20 cellular contexts compared by ENCODE assay signal in the genomic region with DNA sequence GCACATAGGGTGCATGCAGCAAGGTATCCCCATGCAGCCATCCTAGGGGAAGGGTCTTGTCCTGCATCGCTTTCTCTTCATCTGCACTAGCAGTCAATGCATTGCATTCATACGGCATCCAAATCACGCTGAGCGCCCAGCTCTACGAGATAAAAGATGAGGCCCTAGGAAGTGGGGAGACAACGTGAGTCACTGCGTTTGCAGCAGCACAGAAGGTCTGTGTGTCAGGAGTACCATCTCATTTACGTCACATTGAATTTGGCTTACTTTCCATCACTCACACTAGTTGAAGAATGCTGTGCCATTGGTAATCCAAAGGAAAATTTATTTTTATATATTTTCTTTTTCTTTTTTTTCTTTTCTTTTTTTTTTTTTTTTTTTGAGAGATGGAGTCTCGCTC. TPM values are rescaled to one million over a fixed set of nuclear protein-coding genes. Genes with fewer than 3 reads are reported as not detected.
A peak's percentile ranks its signal among the peaks of the same experiment; 100 is the strongest.
DNase-seq lines count a peak whose midpoint lies in the region; ATAC-seq, FAIRE-seq and TF ChIP-seq lines count a peak whose summit lies in the region.
"Had no signal": no experiment of that assay in that cellular context is flagged by ENCODE, and none has a peak within 500 bp of the region (broad histone marks: within the 10 kb centered on the region; RNA-seq: fewer than 3 reads in every experiment).

No MANE protein-coding gene starts in this region.

- H3K27me3 ChIP-seq in HCT116 (ENCODE audit: insufficient read depth, low read length) (no peaks in the 10 kb centered on the region), PC-3 (ENCODE audit: low read length) (no peaks in the 10 kb centered on the region), K562 (ENCODE audit: control insufficient read depth in 2 of 2, insufficient read depth in 2 of 2, low read length in 2 of 2) (peaks cover 49 to 66% of the 10 kb centered on the region in 2 experiments), smooth muscle cell (ENCODE audit: low read depth) (peaks cover 47% of the 10 kb centered on the region)

- no peak for TF ChIP-seq POLR2A in HCT116 (IDR thresholded peaks at IDR 0.05; ENCODE audit: borderline replicate concordance, extremely low read depth, insufficient read depth, insufficient read length)
- TF ChIP-seq POLR2A in K562 (conservative IDR thresholded peaks at IDR 0.05) = no peak

- no peaks in the 10 kb centered on the region for H3F3A ChIP-seq in PC-3 (ENCODE audit: low read length, unreplicated experiment)
- H3F3A ChIP-seq in smooth muscle cell (ENCODE audit: low read depth) = peaks cover under 1% of the 10 kb centered on the region

- FAIRE-seq in K562 (lab: Jason Lieb, UNC) = no peak
- FAIRE-seq: GM12892, HTR-8/SVneo had no signal

- no peak overlapping the region for H3K27ac ChIP-seq in HCT116 (ENCODE audit: low read depth, low read length)
- H3K27ac ChIP-seq in PC-3 (ENCODE audit: low read length) = peak overlapping the region; percentile 76
- H3K27ac ChIP-seq in K562 (ENCODE audit: extremely low read depth, low read depth, low read length) = no peak overlapping the region
- no peak overlapping the region for H3K27ac ChIP-seq in smooth muscle cell (ENCODE audit: low read depth)
- H3K27ac ChIP-seq: BLaER1 had no signal

- CTCF ChIA-PET in HCT116 (lab: Charles Lee) (no interaction called here), PC-3 (lab: Charles Lee) (no interaction called here), K562 (lab: Yijun Ruan, JAX; ENCODE audit: low intra/inter-chr PET ratio) (no interaction called here)

- TF ChIP-seq RAD21 in HCT116 (IDR thresholded peaks at IDR 0.05; ENCODE audit: low read depth) (no peak), K562 (CRISPR knock-in tag; conservative IDR thresholded peaks at IDR 0.05 in 1 of 2, IDR thresholded peaks at IDR 0.05 in 1 of 2) (no peak)

- H2AFZ ChIP-seq in HCT116 (ENCODE audit: low read depth, low read length, poor library complexity, severe bottlenecking) (no peak overlapping the region), PC-3 (ENCODE audit: low read length) (no peak overlapping the region), K562 (ENCODE audit: low read depth, low read length) (no peak overlapping the region), smooth muscle cell (ENCODE audit: low read depth) (no peak overlapping the region)

- TF ChIP-seq EP300 in K562 (IDR thresholded peaks at IDR 0.05; ENCODE audit: low read length) = no peak

- 3% methylated on average over 7 of the region's 9 CpGs for WGBS in K562 (ENCODE audit: insufficient coverage, low coverage, missing lambda C conversion rate)
- WGBS in smooth muscle cell (ENCODE audit: low lambda C conversion rate) = 50% methylated on average over 9 of the region's 9 CpGs

- H3K79me2 ChIP-seq in HCT116 (ENCODE audit: insufficient read depth, low read length) (peaks cover 22% of the 10 kb centered on the region), PC-3 (ENCODE audit: low read length) (peaks cover 24% of the 10 kb centered on the region), K562 (ENCODE audit: control insufficient read depth, insufficient read depth, low read length) (no peaks in the 10 kb centered on the region), smooth muscle cell (ENCODE audit: low read depth) (no peaks in the 10 kb centered on the region)

- intact Hi-C loops in HCT116 (cut with micrococcal nuclease) (no loop called here), PC-3 (cut with micrococcal nuclease) (no loop called here), K562 (cut with micrococcal nuclease) (no loop called here)

- no peak for DNase-seq in HCT116 (ENCODE audit: low read depth, low spot score)
- DNase-seq in PC-3 = no peak
- DNase-seq in K562 (ENCODE audit: extremely low read depth in 1 of 4, low spot score in 3 of 4) = peak in 1 of 4 experiments; percentile 23
- no peak for DNase-seq in smooth muscle cell (lab: John Stamatoyannopoulos, UW; ENCODE audit: unreplicated experiment)
- no peak for DNase-seq in amygdala (lab: John Stamatoyannopoulos, UW)
- DNase-seq in stimulated activated CD4-positive, alpha-beta T cell treated with anti-CD3 and anti-CD28 coated beads, Interleukin-4, amount 100 ng/mL, for 1 hour = no peak
- DNase-seq: CD8-positive, alpha-beta memory T cell; DND-41; H7; NCI-H1436; NCI-H2029; NCI-H2171; NCI-H446; NK-92 treated with Interleukin-12 subunit alpha and Interleukin-12 subunit beta, amount 100 ng/mL, for 24 hours had no signal

- no peak for TF ChIP-seq CTCF in HCT116 (IDR thresholded peaks at IDR 0.05 in 2 of 3, conservative IDR thresholded peaks at IDR 0.05 in 1 of 3; ENCODE audit: borderline replicate concordance in 1 of 3, insufficient read depth in 1 of 3, low read depth in 2 of 3, low read length in 2 of 3)
- TF ChIP-seq CTCF in PC-3 (conservative IDR thresholded peaks at IDR 0.05; ENCODE audit: low read depth, low read length) = no peak
- TF ChIP-seq CTCF in K562 (IDR thresholded peaks at IDR 0.05 in 2 of 3, conservative IDR thresholded peaks at IDR 0.05 in 1 of 3; ENCODE audit: insufficient read depth in 2 of 3, low read depth in 1 of 3, low read length in 3 of 3) = no peak
- no peak for TF ChIP-seq CTCF in smooth muscle cell (IDR thresholded peaks at IDR 0.05; ENCODE audit: borderline replicate concordance, insufficient read depth, poor library complexity, severe bottlenecking)

- RAD21 ChIA-PET in HCT116 (lab: Charles Lee; ENCODE audit: low non-redundant PET in 1 of 2, low total read pairs in 2 of 2, uncharacterized antibody in 2 of 2, unreplicated experiment in 2 of 2) = interaction anchor here in 1 of 2 experiments (0.8 kb wide), 1 partner anchor 11 kb away, joined by 3 read pairs; no protein-coding TSS in a partner anchor

- H3K36me3 ChIP-seq in HCT116 (ENCODE audit: control insufficient read depth in 1 of 2, insufficient read depth in 2 of 2, low read length in 2 of 2) (no peaks in the 10 kb centered on the region), PC-3 (ENCODE audit: low read depth, low read length) (no peaks in the 10 kb centered on the region; the same call in 1 of the 2 replicates), K562 (ENCODE audit: control insufficient read depth, insufficient read depth, low read length) (no peaks in the 10 kb centered on the region), smooth muscle cell (ENCODE audit: low read depth) (no peaks in the 10 kb centered on the region)
- H3K36me3 ChIP-seq: BLaER1 had no signal

- H3K4me3 ChIP-seq in HCT116 (replicated peaks in 1 of 2; ENCODE audit: low read depth in 1 of 2, low read length in 2 of 2) = no peak overlapping the region
- no peak overlapping the region for H3K4me3 ChIP-seq in PC-3 (ENCODE audit: low read length)
- no peak overlapping the region for H3K4me3 ChIP-seq in K562
- H3K4me3 ChIP-seq in smooth muscle cell = no peak overlapping the region
- H3K4me3 ChIP-seq: BLaER1 had no signal

- H3K9me1 ChIP-seq in K562 (ENCODE audit: control insufficient read depth, insufficient read depth, low read length) = no peaks in the 10 kb centered on the region

- H3K9me2 ChIP-seq in HCT116 (ENCODE audit: insufficient read depth) = no peaks in the 10 kb centered on the region
- no peaks in the 10 kb centered on the region for H3K9me2 ChIP-seq in PC-3 (replicated peaks; ENCODE audit: low read length)

- H3K4me2 ChIP-seq in HCT116 (ENCODE audit: low read length) (peak overlapping the region; percentile 67), PC-3 (ENCODE audit: low read length) (peak overlapping the region; percentile 43; the same call in 1 of the 2 replicates), K562 (ENCODE audit: insufficient read depth, low read length) (no peak overlapping the region), smooth muscle cell (peak overlapping the region; percentile 74)
- H3K4me2 ChIP-seq: BLaER1 had no signal

- H3K9ac ChIP-seq in HCT116 (ENCODE audit: low read length) (no peak overlapping the region), PC-3 (ENCODE audit: low read length) (no peak overlapping the region), K562 (ENCODE audit: insufficient read depth in 1 of 2, low read depth in 2 of 2, low read length in 2 of 2) (no peak overlapping the region), smooth muscle cell (ENCODE audit: low read depth) (no peak overlapping the region)
- H3K9ac ChIP-seq: BLaER1 had no signal

- no TSS peak for BruUV-seq in HCT116 (replicated peaks; lab: Mats Ljungman, UMichigan)
- BruUV-seq in PC-3 (replicated peaks; lab: Mats Ljungman, UMichigan) = no TSS peak
- no TSS peak for BruUV-seq in K562 (replicated peaks; lab: Mats Ljungman, UMichigan)

- H3K4me1 ChIP-seq in HCT116 (ENCODE audit: control insufficient read depth in 1 of 2, insufficient read depth in 2 of 2, low read length in 2 of 2) = peaks cover 22 to 55% of the 10 kb centered on the region in 2 experiments
- H3K4me1 ChIP-seq in PC-3 (ENCODE audit: insufficient read depth, low read length) = peaks cover 30% of the 10 kb centered on the region
- H3K4me1 ChIP-seq in K562 (replicated peaks in 1 of 2; ENCODE audit: control insufficient read depth in 2 of 2, insufficient read depth in 2 of 2, low read length in 2 of 2) = peaks cover 0 to 12% of the 10 kb centered on the region in 2 experiments; a peak in 1 of 5 replicates
- peaks cover 9% of the 10 kb centered on the region for H3K4me1 ChIP-seq in smooth muscle cell (ENCODE audit: low read depth)
- H3K4me1 ChIP-seq: BLaER1 had no signal

- ATAC-seq in HCT116 (no peak), PC-3 (no peak), K562 (no peak), GM19328 (IDR thresholded peaks at IDR 0.05; ENCODE audit: unreplicated experiment) (no peak)

- POLR2A ChIA-PET in HCT116 (lab: Charles Lee) = no interaction called here
- POLR2A ChIA-PET in PC-3 (lab: Charles Lee; ENCODE audit: unreplicated experiment) = no interaction called here
- POLR2A ChIA-PET in K562 (lab: Yijun Ruan, JAX) = interaction anchor here (1.1 kb wide), 1 partner anchor 10 kb away, joined by 3 read pairs; no protein-coding TSS in a partner anchor

- H4K20me1 ChIP-seq in HCT116 (ENCODE audit: insufficient read depth) (no peaks in the 10 kb centered on the region), PC-3 (ENCODE audit: low read length) (peaks cover 20% of the 10 kb centered on the region), K562 (replicated peaks; ENCODE audit: control insufficient read depth, insufficient read depth, low read length) (no peaks in the 10 kb centered on the region; the same call in 1 of the 2 replicates), smooth muscle cell (ENCODE audit: low read depth) (peaks cover 3% of the 10 kb centered on the region)

- in situ Hi-C loops in K562 (cut with MboI) = no loop called here

- no peaks in the 10 kb centered on the region for H3K9me3 ChIP-seq in HCT116 (ENCODE audit: control insufficient read depth in 1 of 2, insufficient read depth in 1 of 2, low read depth in 1 of 2, low read length in 2 of 2)
- H3K9me3 ChIP-seq in PC-3 (ENCODE audit: low read length) = no peaks in the 10 kb centered on the region
- no peaks in the 10 kb centered on the region for H3K9me3 ChIP-seq in K562 (replicated peaks; ENCODE audit: control insufficient read depth, insufficient read depth, low read depth, low read length)
- H3K9me3 ChIP-seq in smooth muscle cell (replicated peaks; ENCODE audit: low read depth) = no peaks in the 10 kb centered on the region

RNA-seq across cellular contexts. Expression of gene ST14, which starts 2.5 kb away (rescaled TPM):
- 107 TPM for total RNA-seq in HCT116 (2021; ENCODE audit: unreplicated experiment)
- 133 and 134 TPM in 2 replicates for polyA plus RNA-seq in HCT116 (2012)
- total RNA-seq in PC-3 (2014; rRNA removed) = 231 and 289 TPM in 2 replicates
- total RNA-seq in K562 (2011; cell fraction: chromatin; rRNA removed; ENCODE audit: low replicate concordance) = 0.23 TPM in 1 of 2 replicates, not detected in the other
- not detected in 2 replicates for total RNA-seq in K562 (2011; cell fraction: nucleolus; rRNA removed)
- total RNA-seq in K562 (2011; cell fraction: nucleoplasm; rRNA removed) = 0.15 TPM in 1 of 2 replicates, not detected in the other
- not detected in 2 replicates for total RNA-seq in K562 (2014; rRNA removed)
- not detected in 2 replicates for total RNA-seq in K562 (2014; rRNA removed; fragmentation: Illumina TruSeq; extraction: Trizol)
- total RNA-seq in K562 (2015; rRNA removed; fragmentation: Illumina TruSeq; extraction: Trizol) = not detected in 2 replicates
- 0.20 and 0.36 TPM in 2 replicates for total RNA-seq in K562 (2021)
- polyA plus RNA-seq in K562 (2011; rRNA removed) = 0.01 and 0.08 TPM in 2 replicates
- 0.01 and 0.13 TPM in 2 replicates for polyA plus RNA-seq in K562 (2011; cell fraction: cytosol; rRNA removed)
- polyA plus RNA-seq in K562 (2011; cell fraction: nucleus; rRNA removed) = 0.14 TPM in 1 of 2 replicates, not detected in the other
- polyA plus RNA-seq in K562 (2012) = 0.04 and 0.15 TPM in 2 replicates
- polyA plus RNA-seq in K562 (2014; fragmentation: Illumina TruSeq; extraction: Trizol) = not detected in 2 replicates
- polyA plus RNA-seq in K562 (2014; fragmentation: Nextera tagmentation; extraction: Ambion mirVana) = not detected
- polyA plus RNA-seq in K562 (2014; rRNA removed) = not detected in 2 replicates
- not detected in 2 replicates for polyA minus RNA-seq in K562 (2011; rRNA and poly(A)+ RNA removed)
- not detected in 2 replicates for polyA minus RNA-seq in K562 (2011; cell fraction: cytosol; rRNA and poly(A)+ RNA removed)
- polyA minus RNA-seq in K562 (2011; cell fraction: nucleus; rRNA and poly(A)+ RNA removed) = 0.27 TPM in 1 of 2 replicates, not detected in the other
- 7.7 and 9.4 TPM in 2 replicates for total RNA-seq in smooth muscle cell
- polyA plus RNA-seq in smooth muscle cell = 2.4 and 16.2 TPM in 2 replicates
- total RNA-seq: LHCN-M2, SK-MEL-5 had no signal
- polyA plus RNA-seq: CD8-positive, alpha-beta memory T cell had no signal

Comparison
In these comparisons a context has a peak if more than half of its experiments do, and no peak if none do; other contexts are left out.
1. RNA of gene ST14, which starts 2.5 kb away (total RNA-seq): 231 to 289 TPM in PC-3 and 107 TPM in HCT116 (single experiment); 7.7 to 9.4 TPM in smooth muscle cell and 0.15 to 0.36 TPM in K562; every median in the first group is over 10 times any median in the second.
2. Of the 22 proteins assayed by ChIP-seq in both K562 and HCT116: peak only in K562: FOSL1; only in HCT116: none; in both: none; in neither: 21.